Comparison of ENCODE assay signal across 9 cellular contexts in genomic region chr6:44249082-44249748, GRCh38. TPM values are rescaled to one million over a fixed set of nuclear protein-coding genes. Genes with fewer than 3 reads are reported as not detected.
DNase-seq lines count a peak whose midpoint lies in the region; ATAC-seq and TF ChIP-seq lines count a peak whose summit lies in the region.
"Had no signal": no experiment of that assay in that cellular context is flagged by ENCODE, and none has a peak within 500 bp of the region (broad histone marks: within the 10 kb centered on the region; RNA-seq: fewer than 3 reads in every experiment).

No MANE protein-coding gene starts in this region.

- no peak for ATAC-seq in activated T-cell treated with anti-CD3 and anti-CD28 coated beads, Interleukin-2, amount 50 U/mL, for 4 hours
- no peak for ATAC-seq in activated naive CD4-positive, alpha-beta T cell treated with anti-CD3 and anti-CD28 coated beads, Interleukin-2, amount 50 U/mL, for 72 hours

- TF ChIP-seq CTCF in GM13976 (IDR thresholded peaks at IDR 0.05; ENCODE audit: borderline replicate concordance, control extremely low read depth, extremely low read depth, insufficient read depth, missing control alignments) = no peak

- H3K9ac ChIP-seq in subcutaneous abdominal adipose tissue (ENCODE audit: low read length in 5 of 5) = peak overlapping the region in 3 of 5 donors; percentile 6 to 91 (median 41)

- peak overlapping the region; percentile 99 for H3K4me3 Mint-ChIP-seq in activated T-cell treated with anti-CD3 and anti-CD28 coated beads, Interleukin-2, amount 50 U/mL, for 4 hours
- peak overlapping the region; percentile 20 to 100 (median 97) for H3K4me3 Mint-ChIP-seq in immature natural killer cell

- H3K36me3 ChIP-seq in subcutaneous abdominal adipose tissue (ENCODE audit: control insufficient read depth in 5 of 5, insufficient read depth in 5 of 5, low read length in 5 of 5) = peaks cover 29 to 60% (median 57%) of the 10 kb centered on the region in 5 donors

- peak overlapping the region; percentile 99 for H3K27ac ChIP-seq in subcutaneous abdominal adipose tissue (ENCODE audit: low read depth, low read length)

- in situ Hi-C loops in GM13976 (cut with MboI; ENCODE audit: low sequenced_read_pairs, unreplicated experiment) = no loop called here

- peak overlapping the region; percentile 85 to 99 (median 97) for H3K4me3 ChIP-seq in subcutaneous abdominal adipose tissue (ENCODE audit: low read depth in 1 of 5, low read length in 5 of 5)

- peaks cover 9 to 42% (median 30%) of the 10 kb centered on the region in 5 donors for H3K4me1 ChIP-seq in subcutaneous abdominal adipose tissue (ENCODE audit: control insufficient read depth in 5 of 5, insufficient read depth in 5 of 5, low read length in 5 of 5)

- no peak for DNase-seq in activated T-cell treated with anti-CD3 and anti-CD28 coated beads, Interleukin-2, amount 50 U/mL, for 4 hours
- DNase-seq in activated T-cell treated with anti-CD3 and anti-CD28 coated beads, Interleukin-2, amount 50 U/mL, for 48 hours = no peak
- DNase-seq in activated naive CD4-positive, alpha-beta T cell treated with anti-CD3 and anti-CD28 coated beads, Interleukin-2, amount 50 U/mL, for 72 hours (ENCODE audit: low spot score in 2 of 2) = no peak
- DNase-seq in immature natural killer cell (no peak), epidermal melanocyte (ENCODE audit: insufficient read length, low spot score) (no peak), GM13976 (ENCODE audit: low spot score) (no peak), nucleus accumbens (lab: John Stamatoyannopoulos, UW) (no peak)

- H3K4me1 Mint-ChIP-seq in activated T-cell treated with anti-CD3 and anti-CD28 coated beads, Interleukin-2, amount 50 U/mL, for 4 hours (ENCODE audit: low read depth) = peaks cover 62% of the 10 kb centered on the region
- H3K4me1 Mint-ChIP-seq in immature natural killer cell = peaks cover 40 to 55% of the 10 kb centered on the region in 2 donors

- no peaks in the 10 kb centered on the region for H3K9me3 ChIP-seq in subcutaneous abdominal adipose tissue (ENCODE audit: control insufficient read depth in 5 of 5, low read length in 5 of 5)

- peak overlapping the region; percentile 100 for H3K27ac Mint-ChIP-seq in activated naive CD4-positive, alpha-beta T cell treated with anti-CD3 and anti-CD28 coated beads, Interleukin-2, amount 50 U/mL, for 72 hours
- peak overlapping the region in 5 of 6 donors; percentile 67 to 97 (median 96) for H3K27ac Mint-ChIP-seq in immature natural killer cell

- H3K27me3 Mint-ChIP-seq in activated T-cell treated with anti-CD3 and anti-CD28 coated beads, Interleukin-2, amount 50 U/mL, for 4 hours (ENCODE audit: low read depth) = no peaks in the 10 kb centered on the region
- H3K27me3 Mint-ChIP-seq in immature natural killer cell (ENCODE audit: low read depth in 3 of 3) = peaks cover 22 to 35% (median 33%) of the 10 kb centered on the region in 3 donors

- no peaks in the 10 kb centered on the region for H3K27me3 ChIP-seq in subcutaneous abdominal adipose tissue (ENCODE audit: control insufficient read depth in 5 of 5, insufficient read depth in 4 of 5, low read length in 5 of 5)

- H3K9me3 Mint-ChIP-seq in activated T-cell treated with anti-CD3 and anti-CD28 coated beads, Interleukin-2, amount 50 U/mL, for 4 hours = no peaks in the 10 kb centered on the region
- no peaks in the 10 kb centered on the region for H3K9me3 Mint-ChIP-seq in activated naive CD4-positive, alpha-beta T cell treated with anti-CD3 and anti-CD28 coated beads, Interleukin-2, amount 50 U/mL, for 72 hours
- no peaks in the 10 kb centered on the region for H3K9me3 Mint-ChIP-seq in immature natural killer cell

- H3K36me3 Mint-ChIP-seq in activated T-cell treated with anti-CD3 and anti-CD28 coated beads, Interleukin-2, amount 50 U/mL, for 4 hours (ENCODE audit: insufficient read depth) = peaks cover 68% of the 10 kb centered on the region
- H3K36me3 Mint-ChIP-seq in activated naive CD4-positive, alpha-beta T cell treated with anti-CD3 and anti-CD28 coated beads, Interleukin-2, amount 50 U/mL, for 72 hours = peaks cover 69 to 71% of the 10 kb centered on the region in 2 donors
- H3K36me3 Mint-ChIP-seq in immature natural killer cell = peaks cover 25 to 44% (median 25%) of the 10 kb centered on the region in 3 donors

RNA-seq across cellular contexts. Expression of gene HSP90AB1, which starts 2.3 kb away (rescaled TPM):
- 1,000 to 10,000 TPM; 3,050 to 3,190 (median 3,088) TPM for total RNA-seq in activated T-cell treated with anti-CD3 and anti-CD28 coated beads, Interleukin-2, amount 50 U/mL, for 4 hours
- 1,000 to 10,000 TPM; 1,343 to 1,701 TPM for total RNA-seq in activated naive CD4-positive, alpha-beta T cell treated with anti-CD3 and anti-CD28 coated beads, Interleukin-2, amount 50 U/mL, for 72 hours
- polyA plus RNA-seq in immature natural killer cell = 100 to 1,000 TPM; 185 to 309 (median 280) TPM

RNA-seq across cellular contexts. Expression of gene SLC35B2, which starts 8.1 kb away (rescaled TPM):
- total RNA-seq in activated T-cell treated with anti-CD3 and anti-CD28 coated beads, Interleukin-2, amount 50 U/mL, for 4 hours = 10 to 100 TPM; 35.0 to 42.5 (median 40.8) TPM
- total RNA-seq in activated naive CD4-positive, alpha-beta T cell treated with anti-CD3 and anti-CD28 coated beads, Interleukin-2, amount 50 U/mL, for 72 hours = 10 to 100 TPM; 18.3 to 23.8 TPM
- 100 to 1,000 TPM in 1 of 3 donors, 10 to 100 TPM in 2; 64.1 to 119 (median 69.1) TPM for polyA plus RNA-seq in immature natural killer cell

RNA-seq across cellular contexts. Expression of gene NFKBIE, which starts 16.1 kb away (rescaled TPM):
- total RNA-seq in activated T-cell treated with anti-CD3 and anti-CD28 coated beads, Interleukin-2, amount 50 U/mL, for 4 hours = 10 to 100 TPM; 30.0 to 36.4 (median 33.1) TPM
- 10 to 100 TPM; 17.7 to 19.9 TPM for total RNA-seq in activated naive CD4-positive, alpha-beta T cell treated with anti-CD3 and anti-CD28 coated beads, Interleukin-2, amount 50 U/mL, for 72 hours
- polyA plus RNA-seq in immature natural killer cell = 1 to 10 TPM; 3.8 to 8.4 (median 8.3) TPM

RNA-seq across cellular contexts. Expression of gene TMEM151B, which starts 21.0 kb away (rescaled TPM):
- under 1 TPM in 2 of 3 donors, not detected in 1; 0.03 to 0.05 TPM for total RNA-seq in activated T-cell treated with anti-CD3 and anti-CD28 coated beads, Interleukin-2, amount 50 U/mL, for 4 hours
- under 1 TPM in 1 of 2 donors, not detected in 1; 0.20 TPM for total RNA-seq in activated naive CD4-positive, alpha-beta T cell treated with anti-CD3 and anti-CD28 coated beads, Interleukin-2, amount 50 U/mL, for 72 hours
- polyA plus RNA-seq in immature natural killer cell = not detected
- total RNA-seq: bronchial epithelial cell had no signal

RNA-seq across cellular contexts. Expression of gene SLC29A1, which starts 25.8 kb away (rescaled TPM):
- 100 to 1,000 TPM; 165 to 199 (median 181) TPM for total RNA-seq in activated T-cell treated with anti-CD3 and anti-CD28 coated beads, Interleukin-2, amount 50 U/mL, for 4 hours
- 10 to 100 TPM; 37.1 to 56.5 TPM for total RNA-seq in activated naive CD4-positive, alpha-beta T cell treated with anti-CD3 and anti-CD28 coated beads, Interleukin-2, amount 50 U/mL, for 72 hours
- 1 to 10 TPM; 1.5 to 3.0 (median 1.8) TPM for polyA plus RNA-seq in immature natural killer cell
